ENCODE assay signal across 1 cellular context in the genomic region with DNA sequence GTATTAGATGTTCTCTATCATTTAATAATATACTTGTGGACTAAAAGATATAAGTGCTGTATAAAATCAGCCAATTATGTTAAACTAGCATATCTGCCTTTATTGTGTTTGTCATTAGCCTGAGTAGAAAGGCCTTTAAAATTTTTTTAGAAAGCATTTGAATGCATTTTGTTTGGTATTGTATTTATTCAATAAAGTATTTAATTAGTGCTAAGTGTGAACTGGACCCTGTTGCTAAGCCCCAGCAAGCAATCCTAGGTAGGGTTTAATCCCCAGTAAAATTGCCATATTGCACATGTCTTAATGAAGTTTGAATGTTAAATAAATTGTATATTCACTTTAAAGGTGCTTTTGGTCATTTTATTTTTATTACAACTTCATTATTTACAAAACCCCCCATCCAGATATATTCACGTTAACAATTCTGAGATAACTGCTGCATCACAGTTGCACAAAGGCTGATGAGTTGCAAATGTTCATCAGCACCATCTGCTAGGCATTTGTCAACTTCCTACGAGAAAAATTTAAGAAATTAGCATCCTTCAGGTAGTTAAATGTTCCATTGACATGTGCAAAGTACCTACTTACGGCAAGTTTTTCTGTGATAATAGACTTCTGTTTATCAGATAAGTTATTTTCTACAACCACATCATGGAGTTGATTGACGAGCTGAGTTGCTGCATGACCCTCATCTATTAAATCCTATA.
TF ChIP-seq lines count a peak whose summit lies in the region.

No MANE protein-coding gene starts in this region.

TF ChIP-seq in IMR-90, 13 proteins besides CTCF, POLR2A, EP300 and RAD21:
- TF ChIP-seq SMC3 (IDR thresholded peaks at IDR 0.05; ENCODE audit: low read depth, low read length) (no peak), MXI1 (IDR thresholded peaks at IDR 0.05; ENCODE audit: borderline replicate concordance, low read depth, low read length) (no peak), RCOR1 (IDR thresholded peaks at IDR 0.05; ENCODE audit: insufficient replicate concordance, low read length) (no peak), MAZ (IDR thresholded peaks at IDR 0.05; ENCODE audit: borderline replicate concordance, low read depth, low read length) (no peak), CHD1 (IDR thresholded peaks at IDR 0.05; ENCODE audit: low read depth, low read length) (no peak), FOS (IDR thresholded peaks at IDR 0.05; ENCODE audit: low read depth, low read length) (no peak), NFE2L2 (IDR thresholded peaks at IDR 0.05; ENCODE audit: low read depth, low read length) (no peak)
- TF ChIP-seq, protein P1, sequence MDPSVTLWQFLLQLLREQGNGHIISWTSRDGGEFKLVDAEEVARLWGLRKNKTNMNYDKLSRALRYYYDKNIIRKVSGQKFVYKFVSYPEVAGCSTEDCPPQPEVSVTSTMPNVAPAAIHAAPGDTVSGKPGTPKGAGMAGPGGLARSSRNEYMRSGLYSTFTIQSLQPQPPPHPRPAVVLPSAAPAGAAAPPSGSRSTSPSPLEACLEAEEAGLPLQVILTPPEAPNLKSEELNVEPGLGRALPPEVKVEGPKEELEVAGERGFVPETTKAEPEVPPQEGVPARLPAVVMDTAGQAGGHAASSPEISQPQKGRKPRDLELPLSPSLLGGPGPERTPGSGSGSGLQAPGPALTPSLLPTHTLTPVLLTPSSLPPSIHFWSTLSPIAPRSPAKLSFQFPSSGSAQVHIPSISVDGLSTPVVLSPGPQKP (IDR thresholded peaks at IDR 0.05; ENCODE audit: borderline replicate concordance, low read depth, low read length), result no peak
- TF ChIP-seq, protein P2, sequence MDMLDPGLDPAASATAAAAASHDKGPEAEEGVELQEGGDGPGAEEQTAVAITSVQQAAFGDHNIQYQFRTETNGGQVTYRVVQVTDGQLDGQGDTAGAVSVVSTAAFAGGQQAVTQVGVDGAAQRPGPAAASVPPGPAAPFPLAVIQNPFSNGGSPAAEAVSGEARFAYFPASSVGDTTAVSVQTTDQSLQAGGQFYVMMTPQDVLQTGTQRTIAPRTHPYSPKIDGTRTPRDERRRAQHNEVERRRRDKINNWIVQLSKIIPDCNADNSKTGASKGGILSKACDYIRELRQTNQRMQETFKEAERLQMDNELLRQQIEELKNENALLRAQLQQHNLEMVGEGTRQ (IDR thresholded peaks at IDR 0.05; ENCODE audit: low read depth, low read length), result no peak
